In the genomic region with DNA sequence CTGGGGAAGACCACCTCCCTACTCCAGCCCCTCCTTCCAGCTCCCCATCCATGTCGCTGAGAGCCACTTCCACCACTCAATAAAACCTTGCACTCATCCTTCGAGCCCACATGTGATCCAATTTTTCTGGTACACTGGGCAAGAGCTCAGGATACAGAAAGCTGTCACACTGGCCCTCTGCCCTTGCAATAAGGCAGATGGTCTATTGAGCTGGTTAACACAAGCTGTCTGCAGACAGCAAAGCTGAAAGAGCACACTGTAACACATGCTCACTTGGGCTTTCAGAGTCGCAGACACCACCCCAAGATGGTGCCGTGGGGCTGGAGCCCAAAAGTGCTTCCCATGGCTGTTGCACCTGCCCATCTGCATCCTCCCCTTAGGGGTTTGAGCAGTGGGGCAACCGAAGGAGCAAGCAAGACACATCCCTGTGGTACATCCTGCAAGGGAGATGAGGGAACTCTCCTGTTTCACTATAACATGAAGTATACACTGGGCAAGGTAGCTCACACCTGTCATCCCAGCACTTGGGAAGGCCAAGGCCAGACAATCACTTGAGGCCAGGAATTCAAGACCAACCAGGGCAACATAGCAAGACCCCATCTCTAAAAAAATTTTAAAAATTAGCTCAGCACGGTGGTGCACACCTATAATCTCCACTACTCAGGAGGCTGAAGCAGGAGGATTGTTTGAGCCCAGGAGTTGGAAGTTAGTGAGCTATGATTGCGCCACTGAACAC, we compare ENCODE assay signal across 1 cellular context.
TF ChIP-seq lines count a peak whose summit lies in the region.

No MANE protein-coding gene starts in this region.

TF ChIP-seq in GM23338, 12 proteins besides CTCF, POLR2A, EP300 and RAD21 (continued from another document):
- TF ChIP-seq, protein P1, sequence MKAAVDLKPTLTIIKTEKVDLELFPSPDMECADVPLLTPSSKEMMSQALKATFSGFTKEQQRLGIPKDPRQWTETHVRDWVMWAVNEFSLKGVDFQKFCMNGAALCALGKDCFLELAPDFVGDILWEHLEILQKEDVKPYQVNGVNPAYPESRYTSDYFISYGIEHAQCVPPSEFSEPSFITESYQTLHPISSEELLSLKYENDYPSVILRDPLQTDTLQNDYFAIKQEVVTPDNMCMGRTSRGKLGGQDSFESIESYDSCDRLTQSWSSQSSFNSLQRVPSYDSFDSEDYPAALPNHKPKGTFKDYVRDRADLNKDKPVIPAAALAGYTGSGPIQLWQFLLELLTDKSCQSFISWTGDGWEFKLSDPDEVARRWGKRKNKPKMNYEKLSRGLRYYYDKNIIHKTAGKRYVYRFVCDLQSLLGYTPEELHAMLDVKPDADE (IDR thresholded peaks at IDR 0.05): no peak
- TF ChIP-seq EZH2 (IDR thresholded peaks at IDR 0.05; ENCODE audit: low read depth, unreplicated experiment) (no peak), CREB1 (CRISPR knock-in tag; IDR thresholded peaks at IDR 0.05; ENCODE audit: low read depth) (no peak), EZH2phosphoT487 (IDR thresholded peaks at IDR 0.05; ENCODE audit: unreplicated experiment) (no peak), NANOG (IDR thresholded peaks at IDR 0.05; ENCODE audit: borderline replicate concordance) (no peak), JUNB (IDR thresholded peaks at IDR 0.05; ENCODE audit: unreplicated experiment) (no peak), ZNF114 (CRISPR knock-in tag; IDR thresholded peaks at IDR 0.05) (no peak)
- TF ChIP-seq, protein P2, sequence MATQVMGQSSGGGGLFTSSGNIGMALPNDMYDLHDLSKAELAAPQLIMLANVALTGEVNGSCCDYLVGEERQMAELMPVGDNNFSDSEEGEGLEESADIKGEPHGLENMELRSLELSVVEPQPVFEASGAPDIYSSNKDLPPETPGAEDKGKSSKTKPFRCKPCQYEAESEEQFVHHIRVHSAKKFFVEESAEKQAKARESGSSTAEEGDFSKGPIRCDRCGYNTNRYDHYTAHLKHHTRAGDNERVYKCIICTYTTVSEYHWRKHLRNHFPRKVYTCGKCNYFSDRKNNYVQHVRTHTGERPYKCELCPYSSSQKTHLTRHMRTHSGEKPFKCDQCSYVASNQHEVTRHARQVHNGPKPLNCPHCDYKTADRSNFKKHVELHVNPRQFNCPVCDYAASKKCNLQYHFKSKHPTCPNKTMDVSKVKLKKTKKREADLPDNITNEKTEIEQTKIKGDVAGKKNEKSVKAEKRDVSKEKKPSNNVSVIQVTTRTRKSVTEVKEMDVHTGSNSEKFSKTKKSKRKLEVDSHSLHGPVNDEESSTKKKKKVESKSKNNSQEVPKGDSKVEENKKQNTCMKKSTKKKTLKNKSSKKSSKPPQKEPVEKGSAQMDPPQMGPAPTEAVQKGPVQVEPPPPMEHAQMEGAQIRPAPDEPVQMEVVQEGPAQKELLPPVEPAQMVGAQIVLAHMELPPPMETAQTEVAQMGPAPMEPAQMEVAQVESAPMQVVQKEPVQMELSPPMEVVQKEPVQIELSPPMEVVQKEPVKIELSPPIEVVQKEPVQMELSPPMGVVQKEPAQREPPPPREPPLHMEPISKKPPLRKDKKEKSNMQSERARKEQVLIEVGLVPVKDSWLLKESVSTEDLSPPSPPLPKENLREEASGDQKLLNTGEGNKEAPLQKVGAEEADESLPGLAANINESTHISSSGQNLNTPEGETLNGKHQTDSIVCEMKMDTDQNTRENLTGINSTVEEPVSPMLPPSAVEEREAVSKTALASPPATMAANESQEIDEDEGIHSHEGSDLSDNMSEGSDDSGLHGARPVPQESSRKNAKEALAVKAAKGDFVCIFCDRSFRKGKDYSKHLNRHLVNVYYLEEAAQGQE (IDR thresholded peaks at IDR 0.05; ENCODE audit: unreplicated experiment): no peak
